Comparison of ENCODE assay signal across 1 cellular context in genomic region chr1:161201828-161202712, GRCh38.
TF ChIP-seq lines count a peak whose summit lies in the region.

NDUFS2 (plus strand) TSS chr1:161202367; CDS start chr1:161202386, 19 bp downstream.

TF ChIP-seq in HepG2, 621 proteins besides CTCF, POLR2A, EP300 and RAD21 (continued from another document and continues in another):
- TF ChIP-seq TIGD3 (CRISPR knock-in tag; IDR thresholded peaks at IDR 0.05; ENCODE audit: borderline replicate concordance) (peak; percentile 86; the same call in 1 of the 2 replicates), ETV6 (CRISPR knock-in tag; conservative IDR thresholded peaks at IDR 0.05) (no peak), MLLT10 (CRISPR knock-in tag; IDR thresholded peaks at IDR 0.05) (0 out of 2 replicates have a peak, but pooled peaks have one; percentile 43), GMEB1 (CRISPR knock-in tag; IDR thresholded peaks at IDR 0.05; ENCODE audit: borderline replicate concordance) (peak; percentile 85), NONO (IDR thresholded peaks at IDR 0.05) (no peak), NONO (CRISPR knock-in tag; conservative IDR thresholded peaks at IDR 0.05) (peak; percentile 77; the same call in 1 of the 2 replicates), DNMT3B (CRISPR knock-in tag; conservative IDR thresholded peaks at IDR 0.05) (no peak; the same call in 1 of the 2 replicates), MED13 (CRISPR knock-in tag; IDR thresholded peaks at IDR 0.05) (no peak; the same call in 1 of the 2 replicates), SIN3A (IDR thresholded peaks at IDR 0.05; ENCODE audit: borderline replicate concordance, low read depth, low read length) (no peak), ZBTB34 (CRISPR knock-in tag; IDR thresholded peaks at IDR 0.05) (0 out of 2 replicates have a peak, but pooled peaks have one; percentile 42), ZNF790 (CRISPR knock-in tag; IDR thresholded peaks at IDR 0.05; ENCODE audit: borderline replicate concordance) (no peak), ZNF678 (CRISPR knock-in tag; IDR thresholded peaks at IDR 0.05) (peak; percentile 82), RBFOX2 (IDR thresholded peaks at IDR 0.05; ENCODE audit: low read depth, low read length) (peak; percentile 93), TFDP1 (CRISPR knock-in tag; IDR thresholded peaks at IDR 0.05; ENCODE audit: borderline replicate concordance) (peak; percentile 54; the same call in 1 of the 2 replicates), HOMEZ (CRISPR knock-in tag; IDR thresholded peaks at IDR 0.05; ENCODE audit: low read depth) (no peak), ZNF784 (CRISPR knock-in tag; IDR thresholded peaks at IDR 0.05; ENCODE audit: borderline replicate concordance) (no peak), ZNF530 (CRISPR knock-in tag; IDR thresholded peaks at IDR 0.05; ENCODE audit: low read depth) (no peak), PRDM10 (CRISPR knock-in tag; IDR thresholded peaks at IDR 0.05; ENCODE audit: low read depth) (no peak), ZNF549 (CRISPR knock-in tag; IDR thresholded peaks at IDR 0.05) (no peak), TAF1 (CRISPR knock-in tag; IDR thresholded peaks at IDR 0.05) (peak; percentile 99), HOXA3 (CRISPR knock-in tag; IDR thresholded peaks at IDR 0.05) (peak; percentile 99), HNF1A (IDR thresholded peaks at IDR 0.05; ENCODE audit: low read depth) (no peak), HNF1A (CRISPR knock-in tag; IDR thresholded peaks at IDR 0.05; ENCODE audit: borderline replicate concordance) (no peak), HMG20B (CRISPR knock-in tag; conservative IDR thresholded peaks at IDR 0.05) (0 out of 2 replicates have a peak, but pooled peaks have one; percentile 38), PRDM4 (CRISPR knock-in tag; IDR thresholded peaks at IDR 0.05; ENCODE audit: borderline replicate concordance) (no peak), PAF1 (CRISPR knock-in tag; IDR thresholded peaks at IDR 0.05) (no peak), ZNF512 (CRISPR knock-in tag; IDR thresholded peaks at IDR 0.05) (no peak), ZNF546 (CRISPR knock-in tag; conservative IDR thresholded peaks at IDR 0.05) (no peak), ZFP1 (CRISPR knock-in tag; IDR thresholded peaks at IDR 0.05) (no peak), SMC3 (IDR thresholded peaks at IDR 0.05; ENCODE audit: low read length) (no peak), RFX5 (IDR thresholded peaks at IDR 0.05; ENCODE audit: low read depth, low read length) (no peak), ZNF446 (CRISPR knock-in tag; IDR thresholded peaks at IDR 0.05) (no peak), ZNF607 (CRISPR knock-in tag; IDR thresholded peaks at IDR 0.05; ENCODE audit: borderline replicate concordance) (peak; percentile 68), ZNF30 (CRISPR knock-in tag; IDR thresholded peaks at IDR 0.05) (no peak), ZNF256 (CRISPR knock-in tag; conservative IDR thresholded peaks at IDR 0.05) (no peak), GZF1 (CRISPR knock-in tag; IDR thresholded peaks at IDR 0.05) (no peak), NCOA1 (CRISPR knock-in tag; IDR thresholded peaks at IDR 0.05) (no peak), GPBP1L1 (CRISPR knock-in tag; IDR thresholded peaks at IDR 0.05) (no peak)
